In genomic region chr13:34767778-34768177, GRCh38 we compare ENCODE assay signal across 26 cellular contexts.
"Had no signal": no experiment of that assay in that cellular context is flagged by ENCODE, and none has a peak within 500 bp of the region (broad histone marks: within the 10 kb centered on the region; RNA-seq: fewer than 3 reads in every experiment).

No MANE protein-coding gene starts in this region.

- H3K27me3 ChIP-seq: brain microvascular endothelial cell, cardiac muscle cell had no signal

- FAIRE-seq: TTC549 had no signal

- DNase-seq: activated B cell treated with CpG ODN at 0.5 μM for 24 hours; activated CD4-positive, alpha-beta memory T cell treated with anti-CD3 and anti-CD28 coated beads, Interleukin-2, amount 10 ng/mL, durations not matched to agents 7 days and 5 days; activated CD4-positive, alpha-beta T cell treated with anti-CD3 and anti-CD28 coated beads for 1 hour; activated CD4-positive, alpha-beta T cell treated with anti-CD3 and anti-CD28 coated beads, Interleukin-2, amount 10 ng/mL, durations not matched to agents 24 days and 14 days; activated gamma-delta T cell; activated naive CD4-positive, alpha-beta T cell treated with anti-CD3 and anti-CD28 coated beads for 36 hours; activated T-cell treated with anti-CD3 and anti-CD28 coated beads for 4 hours; activated T-cell treated with anti-CD3 and anti-CD28 coated beads, Interleukin-2, amount 50 U/mL, for 48 hours; amygdala; brain microvascular endothelial cell; NCI-H1105 treated with DMSO at 0.1 percent for 48 hours; NCI-H146; NCI-H187 treated with DMSO at 0.1 percent for 48 hours; NCI-H2081 treated with DMSO at 0.1 percent for 48 hours; NCI-H446; NCI-H524; NCI-H748 treated with DMSO at 0.1 percent for 48 hours; RPMI8226; T-cell; T-helper 2 cell; T1000 had no signal

- H3K4me3 ChIP-seq: cardiac muscle cell, SK-N-MC had no signal

- H3K36me3 ChIP-seq: brain microvascular endothelial cell, cardiac muscle cell had no signal

- H3K27ac ChIP-seq: brain microvascular endothelial cell, cardiac muscle cell, SK-N-MC had no signal

- ATAC-seq: activated T-helper 17 cell treated with anti-CD3 and anti-CD28 coated beads, Interleukin-2, amount 50 U/mL, for 72 hours; Right ventricle myocardium inferior; T-cell had no signal
